ENCODE assay signal across 8 cellular contexts in the genomic region with DNA sequence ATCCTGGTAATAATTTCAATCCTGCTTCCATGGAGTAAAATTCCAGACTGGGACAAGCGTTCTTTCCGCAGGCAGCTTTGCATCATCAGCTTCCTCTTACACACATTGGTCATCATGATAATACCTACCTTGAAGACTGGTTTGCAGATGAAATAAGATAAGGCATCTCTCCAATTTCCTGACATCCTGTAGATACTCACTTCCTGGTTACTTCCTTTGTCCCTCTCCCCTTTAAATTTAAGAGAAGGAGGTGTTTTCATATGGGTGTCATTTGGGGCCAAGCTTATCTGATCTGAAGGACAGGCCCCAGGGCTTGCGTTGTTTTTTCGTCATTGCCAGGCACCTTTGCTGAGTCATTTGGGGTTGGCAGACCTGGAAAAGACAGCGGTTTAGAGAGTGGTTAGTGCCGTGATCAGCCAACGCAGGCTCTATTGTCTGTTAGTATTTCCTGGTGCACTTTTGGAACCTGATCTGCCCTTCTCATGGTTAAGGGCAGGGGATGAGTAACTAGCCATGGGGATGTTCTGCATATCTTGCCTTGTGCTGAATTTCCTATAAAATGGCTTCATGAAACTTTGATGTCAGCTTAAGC. TPM values are rescaled to one million over a fixed set of nuclear protein-coding genes. Genes with fewer than 3 reads are reported as not detected.
DNase-seq lines count a peak whose midpoint lies in the region; ATAC-seq, FAIRE-seq and TF ChIP-seq lines count a peak whose summit lies in the region.

No MANE protein-coding gene starts in this region.

- TF ChIP-seq CTCF in fibroblast of the aortic adventitia (IDR thresholded peaks at IDR 0.05; ENCODE audit: insufficient read depth, low read length), result no peak

- peak; percentile 72 for DNase-seq in activated naive CD4-positive, alpha-beta T cell treated with Interleukin-2 at 50 U/mL for 16 hours
- DNase-seq in activated naive CD4-positive, alpha-beta T cell (lab: John Stamatoyannopoulos, UW), result no peak
- DNase-seq in activated CD4-positive, alpha-beta T cell treated with anti-CD3 and anti-CD28 coated beads, Interleukin-2, amount 50 U/mL, for 48 hours, result peak; percentile 68 to 82
- DNase-seq in fibroblast of the aortic adventitia (ENCODE audit: low read depth) (peak; percentile 89), urothelium cell line (ENCODE audit: low spot score) (peak; percentile 58), NCI-H526 treated with DMSO at 0.1 percent for 48 hours (lab: John Stamatoyannopoulos, UW) (no peak)

- no peak overlapping the region for H3K4me3 ChIP-seq in fibroblast of the aortic adventitia (ENCODE audit: low read depth, low read length)

- no peak for FAIRE-seq in urothelium cell line (lab: Jason Lieb, UNC)

- ATAC-seq in GM21619 (IDR thresholded peaks at IDR 0.05; ENCODE audit: unreplicated experiment), result no peak
- no peak for ATAC-seq in GM21390 (IDR thresholded peaks at IDR 0.05; ENCODE audit: unreplicated experiment)

RNA-seq across cellular contexts. Expression of a gene that starts 24.1 kb away (rescaled TPM):
- total RNA-seq in fibroblast of the aortic adventitia (ENCODE audit: low replicate concordance), result 3.1 and 11.0 TPM in 2 replicates

Comparison
In these comparisons a context has a peak if more than half of its experiments do, and no peak if none do; other contexts are left out.
1. DNase-seq: peak in activated naive CD4-positive, alpha-beta T cell treated with Interleukin-2 at 50 U/mL for 16 hours (single experiment), activated CD4-positive, alpha-beta T cell treated with anti-CD3 and anti-CD28 coated beads, Interleukin-2, amount 50 U/mL, for 48 hours (2 of 2), fibroblast of the aortic adventitia (single experiment) and urothelium cell line (single experiment); none in activated naive CD4-positive, alpha-beta T cell (0 of 4) and NCI-H526 treated with DMSO at 0.1 percent for 48 hours (single experiment).